Comparison of ENCODE assay signal across 17 cellular contexts in the genomic region with DNA sequence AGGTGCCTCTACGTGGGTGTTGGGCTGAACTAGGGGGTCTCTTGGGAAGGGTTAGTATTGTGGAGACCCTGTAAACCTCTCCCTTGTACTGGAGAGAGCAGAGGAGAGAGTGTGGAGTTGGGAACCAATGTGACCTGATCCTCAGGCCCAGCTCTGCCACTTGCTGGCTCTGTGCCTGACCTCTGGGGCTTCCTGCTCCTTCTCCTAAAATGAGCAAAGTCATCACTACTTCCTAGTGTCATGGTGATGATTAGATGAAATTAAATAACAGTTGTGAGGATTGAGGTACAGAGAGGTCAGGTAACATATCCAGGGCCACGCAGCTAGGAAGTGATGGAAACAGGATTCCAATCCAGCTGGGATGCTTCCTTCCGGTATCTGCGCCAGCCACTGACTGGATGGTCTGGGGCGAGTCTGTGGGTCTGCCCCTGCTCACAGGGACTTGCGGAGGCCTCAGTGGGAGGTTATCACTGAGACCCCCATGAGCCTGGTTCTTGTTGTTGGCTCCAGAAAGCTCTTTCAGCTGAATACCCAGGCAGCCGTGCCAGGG. TPM values are rescaled to one million over a fixed set of nuclear protein-coding genes. Genes with fewer than 3 reads are reported as not detected.
DNase-seq lines count a peak whose midpoint lies in the region; ATAC-seq, FAIRE-seq and TF ChIP-seq lines count a peak whose summit lies in the region.
"Had no signal": no experiment of that assay in that cellular context is flagged by ENCODE, and none has a peak within 500 bp of the region (broad histone marks: within the 10 kb centered on the region; RNA-seq: fewer than 3 reads in every experiment).

No MANE protein-coding gene starts in this region.

- FAIRE-seq in K562 (lab: Jason Lieb, UNC), result no peak
- FAIRE-seq in kidney (lab: Jason Lieb, UNC), result no peak
- FAIRE-seq: urothelium cell line had no signal

- H3K4me2 ChIP-seq in Loucy (ENCODE audit: low read depth, low read length, poor library complexity, severe bottlenecking) (peak overlapping the region; percentile 67), K562 (ENCODE audit: insufficient read depth, low read length) (peak overlapping the region; percentile 21)

- in situ Hi-C loops in K562 (cut with MboI), result no loop called here

- peaks cover 48% of the 10 kb centered on the region for H3K36me3 Mint-ChIP-seq in activated CD4-positive, alpha-beta memory T cell treated with anti-CD3 and anti-CD28 coated beads, Interleukin-2, amount 10 ng/mL, durations not matched to agents 7 days and 5 days (ENCODE audit: low read depth)
- peaks cover 32% of the 10 kb centered on the region for H3K36me3 Mint-ChIP-seq in activated CD4-positive, alpha-beta memory T cell treated with anti-CD3 and anti-CD28 coated beads for 36 hours
- H3K36me3 Mint-ChIP-seq in osteocyte (ENCODE audit: unreplicated experiment), result peaks cover 37% of the 10 kb centered on the region
- H3K36me3 Mint-ChIP-seq: mesothelial cell of epicardium had no signal

- TF ChIP-seq CTCF in Loucy (conservative IDR thresholded peaks at IDR 0.05; ENCODE audit: low read length) (no peak), K562 (IDR thresholded peaks at IDR 0.05 in 2 of 3, conservative IDR thresholded peaks at IDR 0.05 in 1 of 3; ENCODE audit: insufficient read depth in 2 of 3, low read depth in 1 of 3, low read length in 3 of 3) (no peak), osteocyte (IDR thresholded peaks at IDR 0.05) (no peak), kidney (IDR thresholded peaks at IDR 0.05; ENCODE audit: borderline replicate concordance, extremely low read depth, insufficient read depth) (no peak)

- no peaks in the 10 kb centered on the region for H3K9me3 ChIP-seq in Loucy (ENCODE audit: insufficient read depth, low read depth, low read length)
- H3K9me3 ChIP-seq in K562 (replicated peaks; ENCODE audit: control insufficient read depth, insufficient read depth, low read depth, low read length), result no peaks in the 10 kb centered on the region
- no peaks in the 10 kb centered on the region for H3K9me3 ChIP-seq in kidney (ENCODE audit: control insufficient read depth in 1 of 2, low read length in 2 of 2)

- POLR2A ChIA-PET in activated CD4-positive, alpha-beta memory T cell treated with anti-CD3 and anti-CD28 coated beads, Interleukin-2, amount 10 ng/mL, durations not matched to agents 7 days and 5 days (lab: Charles Lee), result interaction anchor here (4.0 kb wide), 1 partner anchor 10 kb away, joined by 35 read pairs; a partner anchor contains a TSS
- POLR2A ChIA-PET in activated CD4-positive, alpha-beta memory T cell treated with anti-CD3 and anti-CD28 coated beads for 36 hours (lab: Charles Lee), result interaction anchor here (0.9 to 1.7 kb wide), 2 partner anchors 10 to 22 kb away, joined by 3 to 4 read pairs; a partner anchor contains a TSS
- POLR2A ChIA-PET in K562 (lab: Yijun Ruan, JAX), result interaction anchor here (0.6 to 2.2 kb wide), 4 partner anchors 9 to 266 kb away, joined by 3 to 9 read pairs (median 4); a partner anchor contains a TSS

- CTCF ChIA-PET in activated CD4-positive, alpha-beta memory T cell treated with anti-CD3 and anti-CD28 coated beads, Interleukin-2, amount 10 ng/mL, durations not matched to agents 7 days and 5 days (lab: Charles Lee), result interaction anchor here (1.5 to 4.7 kb wide), 5 partner anchors 9 to 225 kb away, joined by 3 to 51 read pairs (median 5); a partner anchor contains a TSS
- CTCF ChIA-PET in activated CD4-positive, alpha-beta memory T cell treated with anti-CD3 and anti-CD28 coated beads for 36 hours (lab: Charles Lee), result interaction anchor here (1.7 to 4.0 kb wide), 2 partner anchors 10 to 127 kb away, joined by 5 to 27 read pairs; a partner anchor contains a TSS
- CTCF ChIA-PET in K562 (lab: Yijun Ruan, JAX; ENCODE audit: low intra/inter-chr PET ratio), result no interaction called here

- no peaks in the 10 kb centered on the region for H3K9me3 Mint-ChIP-seq in activated CD4-positive, alpha-beta memory T cell treated with anti-CD3 and anti-CD28 coated beads, Interleukin-2, amount 10 ng/mL, durations not matched to agents 7 days and 5 days
- no peaks in the 10 kb centered on the region for H3K9me3 Mint-ChIP-seq in activated CD4-positive, alpha-beta memory T cell treated with anti-CD3 and anti-CD28 coated beads for 36 hours
- no peaks in the 10 kb centered on the region for H3K9me3 Mint-ChIP-seq in osteocyte (ENCODE audit: unreplicated experiment)
- H3K9me3 Mint-ChIP-seq: mesothelial cell of epicardium; stimulated activated naive CD8-positive, alpha-beta T cell treated with anti-CD3 and anti-CD28 coated beads, Interleukin-15, amount 100 ng/mL, for 72 hours had no signal

- no peak for TF ChIP-seq EP300 in K562 (IDR thresholded peaks at IDR 0.05; ENCODE audit: low read length)

- no peaks in the 10 kb centered on the region for H3K27me3 ChIP-seq in Loucy (ENCODE audit: insufficient read depth, low read length, poor library complexity, severe bottlenecking)
- H3K27me3 ChIP-seq in K562 (ENCODE audit: control insufficient read depth in 2 of 2, insufficient read depth in 2 of 2, low read length in 2 of 2), result no peaks in the 10 kb centered on the region

- H4K20me1 ChIP-seq in Loucy (ENCODE audit: insufficient read depth, low read length, poor library complexity, severe bottlenecking), result no peaks in the 10 kb centered on the region
- H4K20me1 ChIP-seq in K562 (replicated peaks; ENCODE audit: control insufficient read depth, insufficient read depth, low read length), result no peaks in the 10 kb centered on the region

- no peaks in the 10 kb centered on the region for H3K9me1 ChIP-seq in K562 (ENCODE audit: control insufficient read depth, insufficient read depth, low read length)

- peak overlapping the region; percentile 57; the same call in 2 of the 3 replicates for H3K27ac ChIP-seq in K562 (ENCODE audit: extremely low read depth, low read depth, low read length)
- H3K27ac ChIP-seq in kidney (ENCODE audit: low read depth in 2 of 2, low read length in 2 of 2), result no peak overlapping the region

- peak overlapping the region; percentile 27 for H3K27ac Mint-ChIP-seq in activated CD4-positive, alpha-beta memory T cell treated with anti-CD3 and anti-CD28 coated beads, Interleukin-2, amount 10 ng/mL, durations not matched to agents 7 days and 5 days
- H3K27ac Mint-ChIP-seq in activated CD4-positive, alpha-beta memory T cell treated with anti-CD3 and anti-CD28 coated beads for 36 hours, result no peak overlapping the region
- H3K27ac Mint-ChIP-seq in osteocyte (ENCODE audit: unreplicated experiment), result peak overlapping the region; percentile 85
- H3K27ac Mint-ChIP-seq: mesothelial cell of epicardium had no signal

- no peak for DNase-seq in activated CD4-positive, alpha-beta memory T cell treated with anti-CD3 and anti-CD28 coated beads, Interleukin-2, amount 10 ng/mL, durations not matched to agents 7 days and 5 days
- DNase-seq in activated CD4-positive, alpha-beta memory T cell treated with anti-CD3 and anti-CD28 coated beads for 36 hours, result no peak
- DNase-seq in K562 (ENCODE audit: extremely low read depth in 1 of 4, low spot score in 3 of 4) (peak in 2 of 4 experiments; percentile 32 to 50), osteocyte (ENCODE audit: extremely low spot score, unreplicated experiment) (no peak), NCI-H1417 (lab: John Stamatoyannopoulos, UW) (no peak), kidney (no peak)
- DNase-seq: activated naive CD4-positive, alpha-beta T cell; HCEC 1CT; KBM-7; NCI-H1694; NCI-H526 treated with DMSO at 0.1 percent for 48 hours; occipital lobe; stimulated activated naive CD8-positive, alpha-beta T cell treated with anti-CD3 and anti-CD28 coated beads, Interleukin-15, amount 100 ng/mL, for 72 hours had no signal

- WGBS in K562 (ENCODE audit: insufficient coverage, low coverage, missing lambda C conversion rate), result 62% methylated on average over 7 of the region's 7 CpGs

- BruUV-seq in K562 (replicated peaks; lab: Mats Ljungman, UMichigan), result no TSS peak

- H3K9me2 ChIP-seq in Loucy (replicated peaks; ENCODE audit: low read depth, low read length), result no peaks in the 10 kb centered on the region

- H2AFZ ChIP-seq in Loucy (ENCODE audit: low read length) (no peak overlapping the region), K562 (ENCODE audit: low read depth, low read length) (no peak overlapping the region)

- H3K4me1 ChIP-seq in Loucy (ENCODE audit: insufficient read depth, low read length, poor library complexity, severe bottlenecking), result peaks cover 35% of the 10 kb centered on the region
- H3K4me1 ChIP-seq in K562 (replicated peaks in 1 of 2; ENCODE audit: control insufficient read depth in 2 of 2, insufficient read depth in 2 of 2, low read length in 2 of 2), result peaks cover 44 to 87% of the 10 kb centered on the region in 2 experiments
- no peaks in the 10 kb centered on the region for H3K4me1 ChIP-seq in kidney (ENCODE audit: control insufficient read depth in 1 of 2, insufficient read depth in 1 of 2, low read depth in 1 of 2, low read length in 2 of 2)

- ATAC-seq in K562, result no peak
- no peak for ATAC-seq in GM18861 (IDR thresholded peaks at IDR 0.05; ENCODE audit: unreplicated experiment)
- ATAC-seq: stimulated activated naive CD8-positive, alpha-beta T cell treated with anti-CD3 and anti-CD28 coated beads, Interleukin-15, amount 100 ng/mL, for 72 hours had no signal

- H3K9ac ChIP-seq in Loucy (ENCODE audit: low read depth, low read length, poor library complexity, severe bottlenecking) (no peak overlapping the region), K562 (ENCODE audit: insufficient read depth in 1 of 2, low read depth in 2 of 2, low read length in 2 of 2) (peak overlapping the region; percentile 35 to 67; a peak in 3 of 4 replicates), kidney (ENCODE audit: low read length in 2 of 2) (no peak overlapping the region)

- no peak for TF ChIP-seq RAD21 in K562 (CRISPR knock-in tag; conservative IDR thresholded peaks at IDR 0.05 in 1 of 2, IDR thresholded peaks at IDR 0.05 in 1 of 2)

- H3F3A ChIP-seq in Loucy (ENCODE audit: low read depth), result no peaks in the 10 kb centered on the region

- intact Hi-C loops in activated CD4-positive, alpha-beta memory T cell treated with anti-CD3 and anti-CD28 coated beads for 36 hours (cut with micrococcal nuclease), result loop anchor here (5.0 to 10.0 kb wide), 4 partner anchors 113 to 655 kb away; a partner anchor contains a TSS
- intact Hi-C loops in K562 (cut with micrococcal nuclease) (loop anchor here (5.0 kb wide), 1 partner anchor 248 kb away; a partner anchor contains a TSS), kidney (cut with DNase I) (no loop called here)

- peaks cover 29% of the 10 kb centered on the region for H3K79me2 ChIP-seq in Loucy (ENCODE audit: insufficient read depth, low read length)
- H3K79me2 ChIP-seq in K562 (ENCODE audit: control insufficient read depth, insufficient read depth, low read length), result peaks cover 70% of the 10 kb centered on the region

- no peaks in the 10 kb centered on the region for H3K27me3 Mint-ChIP-seq in activated CD4-positive, alpha-beta memory T cell treated with anti-CD3 and anti-CD28 coated beads, Interleukin-2, amount 10 ng/mL, durations not matched to agents 7 days and 5 days
- H3K27me3 Mint-ChIP-seq in activated CD4-positive, alpha-beta memory T cell treated with anti-CD3 and anti-CD28 coated beads for 36 hours, result no peaks in the 10 kb centered on the region
- H3K27me3 Mint-ChIP-seq in osteocyte (ENCODE audit: unreplicated experiment), result no peaks in the 10 kb centered on the region
- H3K27me3 Mint-ChIP-seq: stimulated activated naive CD8-positive, alpha-beta T cell treated with anti-CD3 and anti-CD28 coated beads, Interleukin-15, amount 100 ng/mL, for 72 hours had no signal

- H3K4me3 ChIP-seq in Loucy (ENCODE audit: low read length, poor library complexity, severe bottlenecking) (no peak overlapping the region), K562 (no peak overlapping the region), kidney (ENCODE audit: low read length in 2 of 2) (no peak overlapping the region)

- H3K36me3 ChIP-seq in Loucy (ENCODE audit: insufficient read depth, low read length), result no peaks in the 10 kb centered on the region
- peaks cover 22% of the 10 kb centered on the region for H3K36me3 ChIP-seq in K562 (ENCODE audit: control insufficient read depth, insufficient read depth, low read length)
- no peaks in the 10 kb centered on the region for H3K36me3 ChIP-seq in kidney (ENCODE audit: control insufficient read depth in 1 of 2, insufficient read depth in 2 of 2, low read length in 2 of 2)

- H3K4me3 Mint-ChIP-seq in activated CD4-positive, alpha-beta memory T cell treated with anti-CD3 and anti-CD28 coated beads, Interleukin-2, amount 10 ng/mL, durations not matched to agents 7 days and 5 days, result no peak overlapping the region
- H3K4me3 Mint-ChIP-seq in activated CD4-positive, alpha-beta memory T cell treated with anti-CD3 and anti-CD28 coated beads for 36 hours, result no peak overlapping the region
- no peak overlapping the region for H3K4me3 Mint-ChIP-seq in osteocyte (ENCODE audit: unreplicated experiment)
- H3K4me3 Mint-ChIP-seq: mesothelial cell of epicardium had no signal

- peaks cover 76% of the 10 kb centered on the region for H3K4me1 Mint-ChIP-seq in activated CD4-positive, alpha-beta memory T cell treated with anti-CD3 and anti-CD28 coated beads, Interleukin-2, amount 10 ng/mL, durations not matched to agents 7 days and 5 days
- peaks cover 74% of the 10 kb centered on the region for H3K4me1 Mint-ChIP-seq in activated CD4-positive, alpha-beta memory T cell treated with anti-CD3 and anti-CD28 coated beads for 36 hours (ENCODE audit: low read depth)
- peaks cover 78% of the 10 kb centered on the region for H3K4me1 Mint-ChIP-seq in osteocyte (ENCODE audit: unreplicated experiment)

- no peak for TF ChIP-seq POLR2A in K562 (conservative IDR thresholded peaks at IDR 0.05)

RNA-seq across cellular contexts. Expression of a gene that starts 9.2 kb away (rescaled TPM):
- 10 to 100 TPM; 38.6 to 40.4 TPM for total RNA-seq in activated CD4-positive, alpha-beta memory T cell treated with anti-CD3 and anti-CD28 coated beads, Interleukin-2, amount 10 ng/mL, durations not matched to agents 7 days and 5 days
- total RNA-seq in activated CD4-positive, alpha-beta memory T cell treated with anti-CD3 and anti-CD28 coated beads for 36 hours, result 10 to 100 TPM; 23.8 to 26.9 TPM
- total RNA-seq in K562 (2011; cell fraction: chromatin; rRNA removed; ENCODE audit: low replicate concordance), result 88.6 and 134 TPM in 2 replicates
- 30.5 and 37.0 TPM in 2 replicates for total RNA-seq in K562 (2011; cell fraction: nucleolus; rRNA removed)
- 49.3 and 71.1 TPM in 2 replicates for total RNA-seq in K562 (2011; cell fraction: nucleoplasm; rRNA removed)
- total RNA-seq in K562 (2014; rRNA removed) (12.9 and 15.3 TPM in 2 replicates), K562 (2014; rRNA removed; fragmentation: Illumina TruSeq; extraction: Trizol) (14.0 and 14.4 TPM in 2 replicates), K562 (2015; rRNA removed; fragmentation: Illumina TruSeq; extraction: Trizol) (13.3 and 13.5 TPM in 2 replicates), K562 (2021) (23.8 and 24.6 TPM in 2 replicates), osteocyte (174 and 178 TPM in 2 replicates), kidney (44.3 TPM)
- polyA plus RNA-seq in K562 (2011; rRNA removed) (22.8 and 37.1 TPM in 2 replicates), K562 (2014; fragmentation: Illumina TruSeq; extraction: Trizol) (25.2 and 32.9 TPM in 2 replicates), K562 (2014; fragmentation: Nextera tagmentation; extraction: Ambion mirVana) (1 to 10 TPM; 4.6 to 5.2 TPM), K562 (2014; rRNA removed) (10.2 and 12.1 TPM in 2 replicates), kidney (ENCODE audit: insufficient read depth, low read depth, low replicate concordance) (13.0 TPM)
- polyA plus RNA-seq in K562 (2011; cell fraction: cytosol; rRNA removed), result 9.9 and 17.6 TPM in 2 replicates
- 18.9 and 35.9 TPM in 2 replicates for polyA plus RNA-seq in K562 (2011; cell fraction: nucleus; rRNA removed)
- 15.4 and 20.0 TPM in 2 replicates for polyA plus RNA-seq in K562 (2012)
- polyA minus RNA-seq in K562 (2011; rRNA and poly(A)+ RNA removed), result 38.8 and 57.4 TPM in 2 replicates
- 16.7 and 17.4 TPM in 2 replicates for polyA minus RNA-seq in K562 (2011; cell fraction: cytosol; rRNA and poly(A)+ RNA removed)
- 14.3 and 21.5 TPM in 2 replicates for polyA minus RNA-seq in K562 (2011; cell fraction: nucleus; rRNA and poly(A)+ RNA removed)

Comparison
In these comparisons a context has a peak if more than half of its experiments do, and no peak if none do; other contexts are left out.
1. H3K9ac ChIP-seq: peak in K562 (2 of 2); none in Loucy (single experiment) and kidney (0 of 2).